ENCODE assay signal across 1 cellular context in genomic region chr20:63979221-63979548, GRCh38.
TF ChIP-seq lines count a peak whose summit lies in the region.

No MANE protein-coding gene starts in this region.

TF ChIP-seq in WTC11, 78 proteins besides CTCF, POLR2A, EP300 and RAD21:
- TF ChIP-seq TP53 (CRISPR knock-in tag; IDR thresholded peaks at IDR 0.05) (0 out of 2 replicates have a peak, but pooled peaks have one; percentile 21), PRDM15 (CRISPR knock-in tag; IDR thresholded peaks at IDR 0.05) (no peak), ZNF232 (CRISPR knock-in tag; IDR thresholded peaks at IDR 0.05) (no peak)
